ENCODE assay signal across 1 cellular context in the genomic region with DNA sequence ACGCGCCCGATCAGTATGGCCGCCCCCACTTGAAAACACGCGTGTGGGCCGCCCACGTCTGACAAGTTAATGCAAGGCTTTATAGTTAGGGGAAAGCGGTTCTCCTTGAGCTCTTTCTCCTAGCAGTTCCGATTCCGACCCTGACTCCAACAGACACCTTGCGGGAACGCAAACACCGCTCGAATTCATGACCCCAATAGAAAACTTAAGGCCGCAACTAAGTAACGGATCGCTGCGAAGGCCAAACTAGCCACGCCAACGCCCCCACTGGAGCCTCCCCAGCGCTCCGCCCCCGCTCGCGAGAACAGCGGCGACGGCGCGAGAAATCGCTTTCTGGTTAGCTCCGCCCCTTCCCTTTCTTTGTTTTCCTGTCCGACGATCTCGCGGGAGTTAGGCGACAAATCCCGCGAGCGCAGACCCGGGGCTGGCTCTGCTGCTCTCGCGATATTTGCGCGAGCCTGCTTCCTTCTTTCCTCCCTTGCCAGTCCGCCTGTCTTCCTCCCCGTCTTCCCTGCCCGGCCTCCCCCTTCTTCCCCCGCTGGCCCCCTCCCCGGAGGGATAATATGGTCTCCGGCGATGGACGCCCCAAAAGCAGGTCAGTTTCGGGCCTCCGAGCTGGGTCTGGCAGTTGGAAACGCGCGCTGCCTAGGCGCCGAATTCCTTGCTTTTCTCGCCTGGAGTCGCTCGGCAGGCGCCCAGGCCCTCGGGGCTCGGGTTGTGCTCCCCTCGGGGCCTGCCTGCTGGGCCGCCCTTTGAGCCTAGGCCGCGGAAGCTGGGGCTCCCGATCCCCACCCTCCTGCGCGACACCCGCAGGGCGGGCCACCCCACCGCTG.
A peak's percentile ranks its signal among the peaks of the same experiment; 100 is the strongest.
TF ChIP-seq lines count a peak whose summit lies in the region.

A gene with protein sequence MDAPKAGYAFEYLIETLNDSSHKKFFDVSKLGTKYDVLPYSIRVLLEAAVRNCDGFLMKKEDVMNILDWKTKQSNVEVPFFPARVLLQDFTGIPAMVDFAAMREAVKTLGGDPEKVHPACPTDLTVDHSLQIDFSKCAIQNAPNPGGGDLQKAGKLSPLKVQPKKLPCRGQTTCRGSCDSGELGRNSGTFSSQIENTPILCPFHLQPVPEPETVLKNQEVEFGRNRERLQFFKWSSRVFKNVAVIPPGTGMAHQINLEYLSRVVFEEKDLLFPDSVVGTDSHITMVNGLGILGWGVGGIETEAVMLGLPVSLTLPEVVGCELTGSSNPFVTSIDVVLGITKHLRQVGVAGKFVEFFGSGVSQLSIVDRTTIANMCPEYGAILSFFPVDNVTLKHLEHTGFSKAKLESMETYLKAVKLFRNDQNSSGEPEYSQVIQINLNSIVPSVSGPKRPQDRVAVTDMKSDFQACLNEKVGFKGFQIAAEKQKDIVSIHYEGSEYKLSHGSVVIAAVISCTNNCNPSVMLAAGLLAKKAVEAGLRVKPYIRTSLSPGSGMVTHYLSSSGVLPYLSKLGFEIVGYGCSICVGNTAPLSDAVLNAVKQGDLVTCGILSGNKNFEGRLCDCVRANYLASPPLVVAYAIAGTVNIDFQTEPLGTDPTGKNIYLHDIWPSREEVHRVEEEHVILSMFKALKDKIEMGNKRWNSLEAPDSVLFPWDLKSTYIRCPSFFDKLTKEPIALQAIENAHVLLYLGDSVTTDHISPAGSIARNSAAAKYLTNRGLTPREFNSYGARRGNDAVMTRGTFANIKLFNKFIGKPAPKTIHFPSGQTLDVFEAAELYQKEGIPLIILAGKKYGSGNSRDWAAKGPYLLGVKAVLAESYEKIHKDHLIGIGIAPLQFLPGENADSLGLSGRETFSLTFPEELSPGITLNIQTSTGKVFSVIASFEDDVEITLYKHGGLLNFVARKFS (plus strand): TSS at position 455 of the 833 bp plus-strand sequence. CDS start 122 bp downstream, at position 577.

TF ChIP-seq in GM12878, 131 proteins besides CTCF, POLR2A, EP300 and RAD21 (continued from another document):
- TF ChIP-seq, protein P1, sequence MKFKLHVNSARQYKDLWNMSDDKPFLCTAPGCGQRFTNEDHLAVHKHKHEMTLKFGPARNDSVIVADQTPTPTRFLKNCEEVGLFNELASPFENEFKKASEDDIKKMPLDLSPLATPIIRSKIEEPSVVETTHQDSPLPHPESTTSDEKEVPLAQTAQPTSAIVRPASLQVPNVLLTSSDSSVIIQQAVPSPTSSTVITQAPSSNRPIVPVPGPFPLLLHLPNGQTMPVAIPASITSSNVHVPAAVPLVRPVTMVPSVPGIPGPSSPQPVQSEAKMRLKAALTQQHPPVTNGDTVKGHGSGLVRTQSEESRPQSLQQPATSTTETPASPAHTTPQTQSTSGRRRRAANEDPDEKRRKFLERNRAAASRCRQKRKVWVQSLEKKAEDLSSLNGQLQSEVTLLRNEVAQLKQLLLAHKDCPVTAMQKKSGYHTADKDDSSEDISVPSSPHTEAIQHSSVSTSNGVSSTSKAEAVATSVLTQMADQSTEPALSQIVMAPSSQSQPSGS (IDR thresholded peaks at IDR 0.05; ENCODE audit: low read length), result peak; percentile 63; the same call in 1 of the 2 replicates
- TF ChIP-seq CHD2 (IDR thresholded peaks at IDR 0.05; ENCODE audit: borderline replicate concordance, low read depth, low read length) (peak; percentile 99), SP1 (IDR thresholded peaks at IDR 0.05; ENCODE audit: low read depth, low read length) (peak; percentile 55), HDGF (IDR thresholded peaks at IDR 0.05) (peak; percentile 84), NR2F1 (conservative IDR thresholded peaks at IDR 0.05) (peak; percentile 80), CBX3 (IDR thresholded peaks at IDR 0.05; ENCODE audit: borderline replicate concordance, low read depth) (no peak), CREB1 (IDR thresholded peaks at IDR 0.05; ENCODE audit: low read depth) (peak; percentile 62), DPF2 (IDR thresholded peaks at IDR 0.05) (0 out of 2 replicates have a peak, but pooled peaks have one; percentile 27), YY1 (IDR thresholded peaks at IDR 0.05; ENCODE audit: low read depth, low read length) (peak; percentile 95), HDAC6 (IDR thresholded peaks at IDR 0.05; ENCODE audit: unreplicated experiment) (no peak), PML (IDR thresholded peaks at IDR 0.05; ENCODE audit: low read length) (peak; percentile 97), JUNB (IDR thresholded peaks at IDR 0.05) (no peak), ASH2L (IDR thresholded peaks at IDR 0.05; ENCODE audit: borderline replicate concordance, low read depth) (0 out of 2 replicates have a peak, but pooled peaks have one; percentile 24), LARP7 (IDR thresholded peaks at IDR 0.05) (peak; percentile 80; the same call in 1 of the 2 replicates), IKZF2 (IDR thresholded peaks at IDR 0.05) (peak in 1 of 2 experiments; percentile 31; a peak in 1 of 4 replicates), ATF7 (IDR thresholded peaks at IDR 0.05; ENCODE audit: low read depth) (peak; percentile 73), MTA2 (IDR thresholded peaks at IDR 0.05; ENCODE audit: low read depth) (peak; percentile 56; the same call in 1 of the 2 replicates), POLR2AphosphoS2 (IDR thresholded peaks at IDR 0.05; ENCODE audit: low read depth, low read length) (peak; percentile 65; the same call in 1 of the 2 replicates), NBN (IDR thresholded peaks at IDR 0.05) (peak; percentile 95), POLR2AphosphoS5 (IDR thresholded peaks at IDR 0.05; ENCODE audit: low read length) (peak; percentile 93), IKZF1 (conservative IDR thresholded peaks at IDR 0.05) (peak; percentile 55), BHLHE40 (IDR thresholded peaks at IDR 0.05; ENCODE audit: borderline replicate concordance in 1 of 2, low read depth in 2 of 2, low read length in 1 of 2) (peak in 1 of 2 experiments; percentile 52; a peak in 1 of 4 replicates), ZNF274 (IDR thresholded peaks at IDR 0.05; ENCODE audit: insufficient read depth, insufficient read length) (no peak), EGR1 (IDR thresholded peaks at IDR 0.05; ENCODE audit: borderline replicate concordance in 1 of 2, low read depth in 2 of 2, low read length in 2 of 2) (peak; percentile 11 to 94), MYC (IDR thresholded peaks at IDR 0.05; ENCODE audit: insufficient read depth, insufficient read length, insufficient replicate concordance, low read length, severe bottlenecking) (peak; percentile 71), CBFB (IDR thresholded peaks at IDR 0.05; ENCODE audit: low read depth) (peak; percentile 99), HCFC1 (IDR thresholded peaks at IDR 0.05; ENCODE audit: low read length) (peak; percentile 66; the same call in 1 of the 2 replicates), TAF1 (IDR thresholded peaks at IDR 0.05; ENCODE audit: borderline replicate concordance, low read depth, low read length) (peak; percentile 82), NR2C1 (IDR thresholded peaks at IDR 0.05) (peak; percentile 60), SMAD5 (IDR thresholded peaks at IDR 0.05; ENCODE audit: low read depth) (peak; percentile 72; the same call in 1 of the 2 replicates), NFXL1 (IDR thresholded peaks at IDR 0.05; ENCODE audit: borderline replicate concordance) (peak; percentile 92)
- TF ChIP-seq, protein P2, sequence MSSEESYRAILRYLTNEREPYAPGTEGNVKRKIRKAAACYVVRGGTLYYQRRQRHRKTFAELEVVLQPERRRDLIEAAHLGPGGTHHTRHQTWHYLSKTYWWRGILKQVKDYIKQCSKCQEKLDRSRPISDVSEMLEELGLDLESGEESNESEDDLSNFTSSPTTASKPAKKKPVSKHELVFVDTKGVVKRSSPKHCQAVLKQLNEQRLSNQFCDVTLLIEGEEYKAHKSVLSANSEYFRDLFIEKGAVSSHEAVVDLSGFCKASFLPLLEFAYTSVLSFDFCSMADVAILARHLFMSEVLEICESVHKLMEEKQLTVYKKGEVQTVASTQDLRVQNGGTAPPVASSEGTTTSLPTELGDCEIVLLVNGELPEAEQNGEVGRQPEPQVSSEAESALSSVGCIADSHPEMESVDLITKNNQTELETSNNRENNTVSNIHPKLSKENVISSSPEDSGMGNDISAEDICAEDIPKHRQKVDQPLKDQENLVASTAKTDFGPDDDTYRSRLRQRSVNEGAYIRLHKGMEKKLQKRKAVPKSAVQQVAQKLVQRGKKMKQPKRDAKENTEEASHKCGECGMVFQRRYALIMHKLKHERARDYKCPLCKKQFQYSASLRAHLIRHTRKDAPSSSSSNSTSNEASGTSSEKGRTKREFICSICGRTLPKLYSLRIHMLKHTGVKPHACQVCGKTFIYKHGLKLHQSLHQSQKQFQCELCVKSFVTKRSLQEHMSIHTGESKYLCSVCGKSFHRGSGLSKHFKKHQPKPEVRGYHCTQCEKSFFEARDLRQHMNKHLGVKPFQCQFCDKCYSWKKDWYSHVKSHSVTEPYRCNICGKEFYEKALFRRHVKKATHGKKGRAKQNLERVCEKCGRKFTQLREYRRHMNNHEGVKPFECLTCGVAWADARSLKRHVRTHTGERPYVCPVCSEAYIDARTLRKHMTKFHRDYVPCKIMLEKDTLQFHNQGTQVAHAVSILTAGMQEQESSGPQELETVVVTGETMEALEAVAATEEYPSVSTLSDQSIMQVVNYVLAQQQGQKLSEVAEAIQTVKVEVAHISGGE (CRISPR knock-in tag; IDR thresholded peaks at IDR 0.05), result no peak
- TF ChIP-seq, protein P3, sequence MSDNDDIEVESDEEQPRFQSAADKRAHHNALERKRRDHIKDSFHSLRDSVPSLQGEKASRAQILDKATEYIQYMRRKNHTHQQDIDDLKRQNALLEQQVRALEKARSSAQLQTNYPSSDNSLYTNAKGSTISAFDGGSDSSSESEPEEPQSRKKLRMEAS (IDR thresholded peaks at IDR 0.05; ENCODE audit: low read depth, low read length), result peak; percentile 97
- TF ChIP-seq, protein P4, sequence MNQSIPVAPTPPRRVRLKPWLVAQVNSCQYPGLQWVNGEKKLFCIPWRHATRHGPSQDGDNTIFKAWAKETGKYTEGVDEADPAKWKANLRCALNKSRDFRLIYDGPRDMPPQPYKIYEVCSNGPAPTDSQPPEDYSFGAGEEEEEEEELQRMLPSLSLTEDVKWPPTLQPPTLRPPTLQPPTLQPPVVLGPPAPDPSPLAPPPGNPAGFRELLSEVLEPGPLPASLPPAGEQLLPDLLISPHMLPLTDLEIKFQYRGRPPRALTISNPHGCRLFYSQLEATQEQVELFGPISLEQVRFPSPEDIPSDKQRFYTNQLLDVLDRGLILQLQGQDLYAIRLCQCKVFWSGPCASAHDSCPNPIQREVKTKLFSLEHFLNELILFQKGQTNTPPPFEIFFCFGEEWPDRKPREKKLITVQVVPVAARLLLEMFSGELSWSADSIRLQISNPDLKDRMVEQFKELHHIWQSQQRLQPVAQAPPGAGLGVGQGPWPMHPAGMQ (IDR thresholded peaks at IDR 0.05; ENCODE audit: borderline replicate concordance), result peak; percentile 95
- TF ChIP-seq, protein P5, sequence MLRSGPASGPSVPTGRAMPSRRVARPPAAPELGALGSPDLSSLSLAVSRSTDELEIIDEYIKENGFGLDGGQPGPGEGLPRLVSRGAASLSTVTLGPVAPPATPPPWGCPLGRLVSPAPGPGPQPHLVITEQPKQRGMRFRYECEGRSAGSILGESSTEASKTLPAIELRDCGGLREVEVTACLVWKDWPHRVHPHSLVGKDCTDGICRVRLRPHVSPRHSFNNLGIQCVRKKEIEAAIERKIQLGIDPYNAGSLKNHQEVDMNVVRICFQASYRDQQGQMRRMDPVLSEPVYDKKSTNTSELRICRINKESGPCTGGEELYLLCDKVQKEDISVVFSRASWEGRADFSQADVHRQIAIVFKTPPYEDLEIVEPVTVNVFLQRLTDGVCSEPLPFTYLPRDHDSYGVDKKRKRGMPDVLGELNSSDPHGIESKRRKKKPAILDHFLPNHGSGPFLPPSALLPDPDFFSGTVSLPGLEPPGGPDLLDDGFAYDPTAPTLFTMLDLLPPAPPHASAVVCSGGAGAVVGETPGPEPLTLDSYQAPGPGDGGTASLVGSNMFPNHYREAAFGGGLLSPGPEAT (IDR thresholded peaks at IDR 0.05; ENCODE audit: low read depth), result peak; percentile 88
- TF ChIP-seq, protein P6, sequence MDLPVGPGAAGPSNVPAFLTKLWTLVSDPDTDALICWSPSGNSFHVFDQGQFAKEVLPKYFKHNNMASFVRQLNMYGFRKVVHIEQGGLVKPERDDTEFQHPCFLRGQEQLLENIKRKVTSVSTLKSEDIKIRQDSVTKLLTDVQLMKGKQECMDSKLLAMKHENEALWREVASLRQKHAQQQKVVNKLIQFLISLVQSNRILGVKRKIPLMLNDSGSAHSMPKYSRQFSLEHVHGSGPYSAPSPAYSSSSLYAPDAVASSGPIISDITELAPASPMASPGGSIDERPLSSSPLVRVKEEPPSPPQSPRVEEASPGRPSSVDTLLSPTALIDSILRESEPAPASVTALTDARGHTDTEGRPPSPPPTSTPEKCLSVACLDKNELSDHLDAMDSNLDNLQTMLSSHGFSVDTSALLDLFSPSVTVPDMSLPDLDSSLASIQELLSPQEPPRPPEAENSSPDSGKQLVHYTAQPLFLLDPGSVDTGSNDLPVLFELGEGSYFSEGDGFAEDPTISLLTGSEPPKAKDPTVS (IDR thresholded peaks at IDR 0.05; ENCODE audit: low read depth, low read length), result no peak
TF ChIP-seq in GM12878: peak in this region for 60.
